In the genomic region with DNA sequence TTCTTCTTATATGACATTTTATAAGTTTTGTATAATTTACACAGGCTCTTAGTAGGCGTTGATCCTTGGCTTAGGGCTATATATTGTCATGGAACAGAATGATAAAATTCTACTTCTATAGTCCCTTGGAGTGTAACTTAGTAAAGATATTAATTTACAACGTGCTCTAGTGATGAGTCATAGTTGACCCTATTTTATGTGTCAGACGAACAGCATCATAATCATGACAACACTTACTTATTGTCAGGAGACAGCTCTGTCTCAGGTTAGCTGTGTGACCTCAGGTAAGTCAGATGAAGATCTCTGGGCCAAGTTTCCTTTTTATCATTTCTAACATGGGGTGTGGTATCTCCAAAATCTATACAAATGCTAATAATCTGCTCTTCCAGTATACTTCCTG, we compare ENCODE assay signal across 13 cellular contexts.
DNase-seq lines count a peak whose midpoint lies in the region; ATAC-seq lines count a peak whose summit lies in the region.
"Had no signal": no experiment of that assay in that cellular context is flagged by ENCODE, and none has a peak within 500 bp of the region (broad histone marks: within the 10 kb centered on the region; RNA-seq: fewer than 3 reads in every experiment).

No MANE protein-coding gene starts in this region.

- DNase-seq in DMS53 treated with DMSO at 0.1 percent for 48 hours (lab: John Stamatoyannopoulos, UW; ENCODE audit: unreplicated experiment) (peak; percentile 21), HCEC 1CT (peak; percentile 55), NCI-H748 (lab: John Stamatoyannopoulos, UW; ENCODE audit: unreplicated experiment) (peak; percentile 56), epithelial cell of prostate (ENCODE audit: low read depth, low spot score) (peak; percentile 8), left lobe of liver (ENCODE audit: low spot score) (no peak), NOMO-1 treated with dmso at 0.1 percent for 144 hours (lab: John Stamatoyannopoulos, UW; ENCODE audit: unreplicated experiment) (no peak)
- DNase-seq: activated B cell treated with CpG ODN at 0.5 μM for 24 hours; activated naive CD4-positive, alpha-beta T cell treated with Interleukin-2 at 50 U/mL for 16 hours; C1 segment of cervical spinal cord had no signal

- no peak for ATAC-seq in left lobe of liver
- no peak for ATAC-seq in HG03432 (IDR thresholded peaks at IDR 0.05; ENCODE audit: unreplicated experiment)
- ATAC-seq in HG03097 (IDR thresholded peaks at IDR 0.05; ENCODE audit: low FRiP score, unreplicated experiment): no peak
- ATAC-seq: Right ventricle myocardium inferior had no signal

- no peak overlapping the region for H3K27ac ChIP-seq in epithelial cell of prostate
- H3K27ac ChIP-seq: hepatocyte had no signal

Comparison
In these comparisons a context has a peak if more than half of its experiments do, and no peak if none do; other contexts are left out.
1. DNase-seq: peak in DMS53 treated with DMSO at 0.1 percent for 48 hours (single experiment), HCEC 1CT (single experiment), NCI-H748 (single experiment) and epithelial cell of prostate (single experiment); none in left lobe of liver (single experiment) and NOMO-1 treated with dmso at 0.1 percent for 144 hours (single experiment).